ENCODE assay signal across 9 cellular contexts in the genomic region with DNA sequence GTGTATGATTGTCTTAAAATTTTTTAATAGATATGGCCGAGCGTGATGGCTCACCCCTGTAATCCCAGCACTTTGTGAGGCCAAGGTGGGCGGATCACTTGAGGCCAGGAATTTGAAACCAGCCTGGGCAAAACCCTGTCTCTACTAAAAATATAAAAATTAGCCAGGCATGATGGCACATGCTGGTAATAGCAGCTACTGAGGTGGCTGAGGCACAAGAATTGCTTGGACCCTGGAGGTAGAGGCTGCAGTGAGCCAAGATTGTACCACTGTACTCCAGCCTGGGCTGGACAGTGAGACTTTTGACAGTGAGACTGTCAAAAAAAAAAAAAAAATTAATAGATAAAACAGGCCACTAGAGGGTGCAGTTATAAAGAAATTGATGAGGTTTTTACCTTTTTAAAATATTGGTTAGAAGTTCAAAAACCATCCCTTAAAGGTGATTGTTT. TPM values are rescaled to one million over a fixed set of nuclear protein-coding genes. Genes with fewer than 3 reads are reported as not detected.
DNase-seq lines count a peak whose midpoint lies in the region; ATAC-seq and TF ChIP-seq lines count a peak whose summit lies in the region.
"Had no signal": no experiment of that assay in that cellular context is flagged by ENCODE, and none has a peak within 500 bp of the region (broad histone marks: within the 10 kb centered on the region; RNA-seq: fewer than 3 reads in every experiment).

No MANE protein-coding gene starts in this region.

- no peak overlapping the region for H3K4me3 ChIP-seq in Karpas-422 (ENCODE audit: low read length)
- H3K4me3 ChIP-seq in astrocyte of the spinal cord (ENCODE audit: low read depth, low read length) = no peak overlapping the region
- H3K4me3 ChIP-seq in naive thymus-derived CD4-positive, alpha-beta T cell (ENCODE audit: low read length) = no peak overlapping the region

- no peaks in the 10 kb centered on the region for H3K27me3 Mint-ChIP-seq in naive thymus-derived CD4-positive, alpha-beta T cell

- H3K9me3 ChIP-seq in Karpas-422 (ENCODE audit: low read length) = no peaks in the 10 kb centered on the region
- H3K9me3 ChIP-seq in naive thymus-derived CD4-positive, alpha-beta T cell (ENCODE audit: control insufficient read depth in 2 of 3, low read length in 3 of 3) = no peaks in the 10 kb centered on the region

- H3K79me2 ChIP-seq in Karpas-422 (ENCODE audit: low read length) = no peaks in the 10 kb centered on the region; the same call in 1 of the 2 replicates

- H3K27me3 ChIP-seq in Karpas-422 (ENCODE audit: low read length) = no peaks in the 10 kb centered on the region
- H3K27me3 ChIP-seq in naive thymus-derived CD4-positive, alpha-beta T cell (ENCODE audit: control insufficient read depth in 2 of 2, insufficient read depth in 2 of 2, low read length in 2 of 2) = no peaks in the 10 kb centered on the region

- H3K27ac ChIP-seq in Karpas-422 (ENCODE audit: low read length) = no peak overlapping the region
- H3K27ac ChIP-seq in naive thymus-derived CD4-positive, alpha-beta T cell (ENCODE audit: low read depth, low read length) = no peak overlapping the region

- POLR2A ChIA-PET in naive thymus-derived CD4-positive, alpha-beta T cell (lab: Charles Lee) = no interaction called here

- 0 out of 2 replicates have a peak, but pooled peaks cover 5% of the 10 kb centered on the region for H4K20me1 ChIP-seq in Karpas-422 (ENCODE audit: insufficient read depth, low read depth, low read length)

- H3K4me2 ChIP-seq in Karpas-422 (ENCODE audit: low read depth, low read length, poor library complexity, severe bottlenecking) = no peak overlapping the region

- no peak overlapping the region for H3K4me3 Mint-ChIP-seq in naive thymus-derived CD4-positive, alpha-beta T cell

- intact Hi-C loops in naive thymus-derived CD4-positive, alpha-beta T cell (cut with micrococcal nuclease) = loop anchor here (1.0 to 10.0 kb wide), 5 partner anchors 280 to 417 kb away; no protein-coding TSS in a partner anchor

- no peak overlapping the region for H2AFZ ChIP-seq in Karpas-422 (ENCODE audit: low read length)

- peak; percentile 52 for ATAC-seq in naive thymus-derived CD4-positive, alpha-beta T cell
- ATAC-seq in GM19455 (IDR thresholded peaks at IDR 0.05; ENCODE audit: unreplicated experiment) = no peak
- no peak for ATAC-seq in HG03460 (IDR thresholded peaks at IDR 0.05; ENCODE audit: unreplicated experiment)
- no peak for ATAC-seq in HG03139 (IDR thresholded peaks at IDR 0.05; ENCODE audit: unreplicated experiment)

- H3K27ac Mint-ChIP-seq in naive thymus-derived CD4-positive, alpha-beta T cell = peak overlapping the region in 1 of 9 donors; percentile 59

- no peaks in the 10 kb centered on the region for H3K4me1 Mint-ChIP-seq in naive thymus-derived CD4-positive, alpha-beta T cell

- no peaks in the 10 kb centered on the region for H3K9me3 Mint-ChIP-seq in naive thymus-derived CD4-positive, alpha-beta T cell

- H3K9ac ChIP-seq in Karpas-422 (ENCODE audit: low read length) = no peak overlapping the region

- in situ Hi-C loops in Caki2 (cut with HindIII; ENCODE audit: low pct_unique_long_range_greater_than_20kb, low sequenced_read_pairs) = no loop called here
- in situ Hi-C loops in astrocyte of the spinal cord (cut with HindIII; ENCODE audit: low sequenced_read_pairs) = no loop called here

- H3K36me3 Mint-ChIP-seq in naive thymus-derived CD4-positive, alpha-beta T cell = peaks cover 4 to 24% (median 8%) of the 10 kb centered on the region in 5 donors

- H3K4me1 ChIP-seq in Karpas-422 (ENCODE audit: low read length) = no peaks in the 10 kb centered on the region
- no peaks in the 10 kb centered on the region for H3K4me1 ChIP-seq in naive thymus-derived CD4-positive, alpha-beta T cell (ENCODE audit: control insufficient read depth in 2 of 2, insufficient read depth in 2 of 2, low read length in 2 of 2)

- CTCF ChIA-PET in naive thymus-derived CD4-positive, alpha-beta T cell (lab: Charles Lee) = interaction anchor here (0.6 to 1.3 kb wide), 5 partner anchors 8 to 372 kb away, joined by 3 to 7 read pairs (median 3); no protein-coding TSS in a partner anchor

- no peaks in the 10 kb centered on the region for H3K9me2 ChIP-seq in Karpas-422 (replicated peaks; ENCODE audit: insufficient read depth, low read length)

- no peak for TF ChIP-seq CTCF in astrocyte of the spinal cord (IDR thresholded peaks at IDR 0.05; ENCODE audit: low read depth, low read length)

- DNase-seq in Caki2 (ENCODE audit: low read depth) = peak; percentile 23
- peak; percentile 62 for DNase-seq in Karpas-422
- peak; percentile 22 for DNase-seq in astrocyte of the spinal cord (ENCODE audit: low read depth, low spot score)
- DNase-seq in naive thymus-derived CD4-positive, alpha-beta T cell = peak in 4 of 9 donors; percentile 11 to 26 (median 16)
- no peak for DNase-seq in GOT3 (lab: John Stamatoyannopoulos, UW)
- DNase-seq: T1000 had no signal

- peaks cover 33% of the 10 kb centered on the region; the same call in 1 of the 2 replicates for H3K36me3 ChIP-seq in Karpas-422 (ENCODE audit: insufficient read depth, low read length)
- peaks cover 0 to 55% (median 8%) of the 10 kb centered on the region in 3 experiments for H3K36me3 ChIP-seq in naive thymus-derived CD4-positive, alpha-beta T cell (ENCODE audit: control insufficient read depth in 2 of 3, insufficient read depth in 3 of 3, low read length in 3 of 3)

RNA-seq across cellular contexts. Expression of gene NOM1, which starts 20.5 kb away (rescaled TPM):
- 9.0 and 16.0 TPM in 2 replicates for total RNA-seq in Caki2 (2014; rRNA removed; shearing (Covaris generic); ENCODE audit: low replicate concordance)
- 18.4 and 25.0 TPM in 2 replicates for total RNA-seq in Karpas-422 (2014; rRNA removed; shearing (Covaris generic); ENCODE audit: low replicate concordance)
- total RNA-seq in naive thymus-derived CD4-positive, alpha-beta T cell = 10 to 100 TPM; 28.1 to 40.7 (median 32.9) TPM
- polyA plus RNA-seq in naive thymus-derived CD4-positive, alpha-beta T cell = 1 to 10 TPM; 4.2 to 7.9 TPM

RNA-seq across cellular contexts. Expression of gene MNX1, which starts 40.5 kb away (rescaled TPM):
- total RNA-seq in Caki2 (2014; rRNA removed; shearing (Covaris generic); ENCODE audit: low replicate concordance) = 14.5 and 19.5 TPM in 2 replicates
- 0.22 and 0.61 TPM in 2 replicates for total RNA-seq in Karpas-422 (2014; rRNA removed; shearing (Covaris generic); ENCODE audit: low replicate concordance)
- total RNA-seq in naive thymus-derived CD4-positive, alpha-beta T cell = not detected
- not detected for polyA plus RNA-seq in naive thymus-derived CD4-positive, alpha-beta T cell
